17 cellular contexts compared by ENCODE assay signal in the genomic region with DNA sequence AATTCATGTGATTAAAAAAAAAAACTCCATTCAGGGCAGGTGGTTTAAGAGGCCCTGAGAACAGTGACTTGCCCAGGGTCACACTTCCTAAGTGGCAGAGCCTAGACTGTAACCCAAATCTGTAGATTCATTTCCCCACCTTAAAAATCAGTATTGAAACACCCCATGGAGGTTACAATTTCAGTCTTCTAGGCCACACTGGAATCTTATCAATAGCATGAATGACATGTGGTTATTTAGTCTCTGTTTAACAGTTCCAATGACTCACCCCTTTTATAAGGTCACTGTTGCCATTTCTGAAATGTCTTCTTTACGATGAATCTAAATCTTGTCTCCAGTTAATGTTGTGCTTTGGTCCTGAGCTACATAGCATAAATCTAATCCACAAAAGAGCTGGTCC.
"Had no signal": no experiment of that assay in that cellular context is flagged by ENCODE, and none has a peak within 500 bp of the region (broad histone marks: within the 10 kb centered on the region; RNA-seq: fewer than 3 reads in every experiment).

No MANE protein-coding gene starts in this region.

- FAIRE-seq: frontal cortex, TTC549 had no signal

- H3K4me1 ChIP-seq: prostate gland, thyroid gland, uterus had no signal

- H3K9me3 Mint-ChIP-seq: activated B cell treated with CpG ODN at 0.5 μM for 24 hours; activated CD4-positive, alpha-beta memory T cell treated with anti-CD3 and anti-CD28 coated beads, Interleukin-2, amount 10 ng/mL, durations not matched to agents 7 days and 5 days; immature natural killer cell; neural crest cell had no signal

- H3K4me3 Mint-ChIP-seq: activated B cell treated with CpG ODN at 0.5 μM for 24 hours; activated CD4-positive, alpha-beta memory T cell treated with anti-CD3 and anti-CD28 coated beads, Interleukin-2, amount 10 ng/mL, durations not matched to agents 7 days and 5 days; activated naive CD8-positive, alpha-beta T cell; immature natural killer cell; neural crest cell had no signal

- H3K27ac ChIP-seq: prostate gland, skin epidermis, thyroid gland, uterus had no signal

- ATAC-seq: right cardiac atrium had no signal

- H3K36me3 ChIP-seq: prostate gland, thyroid gland, uterus had no signal

- H3K4me3 ChIP-seq: prostate gland, skin epidermis, thyroid gland, uterus had no signal

- DNase-seq: activated B cell treated with CpG ODN at 0.5 μM for 24 hours; activated CD4-positive, alpha-beta memory T cell treated with anti-CD3 and anti-CD28 coated beads, Interleukin-2, amount 10 ng/mL, durations not matched to agents 7 days and 5 days; activated CD8-positive, alpha-beta memory T cell treated with anti-CD3 and anti-CD28 coated beads, Interleukin-2, amount 50 U/mL, for 48 hours; activated effector memory CD4-positive, alpha-beta T cell treated with anti-CD3 and anti-CD28 coated beads, Interleukin-2, amount 50 U/mL, for 16 hours; effector memory CD4-positive, alpha-beta T cell; head of caudate nucleus; immature natural killer cell; right cardiac atrium; SW 1271; thyroid gland; uterus had no signal

- H3K4me1 Mint-ChIP-seq: activated B cell treated with CpG ODN at 0.5 μM for 24 hours; activated CD4-positive, alpha-beta memory T cell treated with anti-CD3 and anti-CD28 coated beads, Interleukin-2, amount 10 ng/mL, durations not matched to agents 7 days and 5 days; immature natural killer cell had no signal

- H3K27me3 ChIP-seq: thyroid gland, uterus had no signal

- H3K36me3 Mint-ChIP-seq: activated naive CD8-positive, alpha-beta T cell; immature natural killer cell had no signal

- H3K27ac Mint-ChIP-seq: activated B cell treated with CpG ODN at 0.5 μM for 24 hours; activated CD4-positive, alpha-beta memory T cell treated with anti-CD3 and anti-CD28 coated beads, Interleukin-2, amount 10 ng/mL, durations not matched to agents 7 days and 5 days; activated naive CD8-positive, alpha-beta T cell; immature natural killer cell had no signal

- H3K9me3 ChIP-seq: prostate gland, thyroid gland, uterus had no signal
